ENCODE assay signal across 9 cellular contexts in genomic region chr20:55714082-55714481, GRCh38.
"Had no signal": no experiment of that assay in that cellular context is flagged by ENCODE, and none has a peak within 500 bp of the region (broad histone marks: within the 10 kb centered on the region; RNA-seq: fewer than 3 reads in every experiment).

No MANE protein-coding gene starts in this region.

- H3K4me3 ChIP-seq: GM23248, GM23338, HAP-1 had no signal

- H3K9me3 ChIP-seq: HAP-1 had no signal

- H2AFZ ChIP-seq: GM23248, GM23338 had no signal

- DNase-seq: GM23248, GOT3, H7, H9, HCEC 1CT, HFFc6 had no signal

- H3K27ac ChIP-seq: GM23248 had no signal

- H3K4me2 ChIP-seq: GM23338 had no signal

- H3K9ac ChIP-seq: GM23248 had no signal

- H3K4me1 ChIP-seq: HAP-1 had no signal

- H3K36me3 ChIP-seq: HAP-1 had no signal

- FAIRE-seq: H54 had no signal
